Comparison of ENCODE assay signal across 10 cellular contexts in genomic region chr12:9378430-9378835, GRCh38.
DNase-seq lines count a peak whose midpoint lies in the region; ATAC-seq, FAIRE-seq and TF ChIP-seq lines count a peak whose summit lies in the region.
"Had no signal": no experiment of that assay in that cellular context is flagged by ENCODE, and none has a peak within 500 bp of the region (broad histone marks: within the 10 kb centered on the region; RNA-seq: fewer than 3 reads in every experiment).

No MANE protein-coding gene starts in this region.

- H3K4me2 ChIP-seq in HepG2 (ENCODE audit: low read depth, low read length), result no peak overlapping the region

- no peak overlapping the region for H3K4me3 ChIP-seq in astrocyte of the cerebellum (ENCODE audit: low read depth, low read length)
- no peak overlapping the region for H3K4me3 ChIP-seq in HepG2 (replicated peaks in 1 of 3; ENCODE audit: insufficient read depth in 1 of 3, low read depth in 2 of 3, low read length in 3 of 3)

- H3K9me3 Mint-ChIP-seq in activated T-helper 2 cell treated with anti-CD3 and anti-CD28 coated beads, Interferon-gamma antibody, Interleukin-2, Interleukin-4, amounts not matched to agents 10 μg/mL and 5 μg/mL and 100 μg/mL, durations not matched to agents 14 hours and 24 hours and 36 hours, result no peaks in the 10 kb centered on the region

- H3K4me3 Mint-ChIP-seq in activated T-helper 2 cell treated with anti-CD3 and anti-CD28 coated beads, Interferon-gamma antibody, Interleukin-2, Interleukin-4, amounts not matched to agents 10 μg/mL and 5 μg/mL and 100 μg/mL, durations not matched to agents 14 hours and 24 hours and 36 hours (ENCODE audit: low read depth), result no peak overlapping the region

- DNase-seq in DMS53 treated with DMSO at 0.1 percent for 48 hours (lab: John Stamatoyannopoulos, UW; ENCODE audit: unreplicated experiment) (peak; percentile 40), HPDE6-E6E7 (ENCODE audit: extremely low spot score) (peak; percentile 77), astrocyte of the cerebellum (ENCODE audit: low read depth) (no peak), HepG2 (ENCODE audit: low spot score) (peak; percentile 50), NCI-H2029 (lab: John Stamatoyannopoulos, UW) (no peak), mesenteric fat pad (ENCODE audit: low spot score) (no peak)
- no peak for DNase-seq in activated T-helper 2 cell treated with anti-CD3 and anti-CD28 coated beads, Interferon-gamma antibody, Interleukin-2, Interleukin-4, amounts not matched to agents 10 μg/mL and 5 μg/mL and 100 μg/mL, durations not matched to agents 14 hours and 24 hours and 36 hours (ENCODE audit: low spot score)
- DNase-seq: substantia nigra had no signal

- no TSS peak for BruUV-seq in HepG2 (replicated peaks; lab: Mats Ljungman, UMichigan)

- H3K27me3 Mint-ChIP-seq in activated T-helper 2 cell treated with anti-CD3 and anti-CD28 coated beads, Interferon-gamma antibody, Interleukin-2, Interleukin-4, amounts not matched to agents 10 μg/mL and 5 μg/mL and 100 μg/mL, durations not matched to agents 14 hours and 24 hours and 36 hours (ENCODE audit: low read depth), result peaks cover 18% of the 10 kb centered on the region

- H4K20me1 ChIP-seq in HepG2 (ENCODE audit: insufficient read depth, low read length), result no peaks in the 10 kb centered on the region

- no peak overlapping the region for H3K27ac ChIP-seq in HepG2 (ENCODE audit: extremely low read length, insufficient read depth, low read length)

- CTCF ChIA-PET in HepG2 (lab: Yijun Ruan, JAX; ENCODE audit: low intra/inter-chr PET ratio, low total read pairs), result interaction anchor here (1.3 to 1.9 kb wide), 2 partner anchors 47 to 91 kb away, joined by 4 read pairs; no protein-coding TSS in a partner anchor

- TF ChIP-seq CTCF in astrocyte of the cerebellum (IDR thresholded peaks at IDR 0.05; ENCODE audit: low read depth, low read length, missing control alignments), result peak; percentile 36
- peak; percentile 84 for TF ChIP-seq CTCF in HepG2 (CRISPR knock-in tag; IDR thresholded peaks at IDR 0.05)

- H3K9me3 ChIP-seq in HepG2 (ENCODE audit: low read length), result no peaks in the 10 kb centered on the region

- peak; percentile 87 for FAIRE-seq in HepG2 (lab: Jason Lieb, UNC)
- FAIRE-seq: TTC549 had no signal

- peak; percentile 65 for TF ChIP-seq RAD21 in HepG2 (CRISPR knock-in tag; IDR thresholded peaks at IDR 0.05)

- H3K9ac ChIP-seq in HepG2 (ENCODE audit: insufficient read depth, low read depth, low read length), result no peak overlapping the region

- WGBS in HepG2 (ENCODE audit: low lambda C conversion rate), result 30% methylated on average over 6 of the region's 6 CpGs

- H3K36me3 ChIP-seq in HepG2 (replicated peaks in 1 of 2; ENCODE audit: control insufficient read depth in 1 of 2, insufficient read depth in 2 of 2, low read length in 2 of 2), result no peaks in the 10 kb centered on the region

- no peak for TF ChIP-seq POLR2A in HepG2 (IDR thresholded peaks at IDR 0.05; ENCODE audit: insufficient read depth in 1 of 2, low read depth in 2 of 2, low read length in 2 of 2)

- no peak overlapping the region for H3K27ac Mint-ChIP-seq in activated T-helper 2 cell treated with anti-CD3 and anti-CD28 coated beads, Interferon-gamma antibody, Interleukin-2, Interleukin-4, amounts not matched to agents 10 μg/mL and 5 μg/mL and 100 μg/mL, durations not matched to agents 14 hours and 24 hours and 36 hours

- intact Hi-C loops in HepG2 (cut with micrococcal nuclease; ENCODE audit: unreplicated experiment), result loop anchor here (1.0 to 5.0 kb wide), 2 partner anchors 91 to 329 kb away; no protein-coding TSS in a partner anchor
- intact Hi-C loops in activated T-helper 2 cell treated with anti-CD3 and anti-CD28 coated beads, Interferon-gamma antibody, Interleukin-2, Interleukin-4, amounts not matched to agents 10 μg/mL and 5 μg/mL and 100 μg/mL, durations not matched to agents 14 hours and 24 hours and 36 hours (cut with micrococcal nuclease), result no loop called here

- H2AFZ ChIP-seq in HepG2 (ENCODE audit: low read length), result no peak overlapping the region

- in situ Hi-C loops in astrocyte of the cerebellum (cut with HindIII; ENCODE audit: low sequenced_read_pairs), result no loop called here
- in situ Hi-C loops in HepG2 (cut with HindIII; ENCODE audit: extremely low pct_ligation_motif_present, low pct_unique_long_range_greater_than_20kb), result loop anchor here (10.0 kb wide), 1 partner anchor 54 kb away; no protein-coding TSS in a partner anchor

- POLR2A ChIA-PET in HepG2 (lab: Yijun Ruan, JAX), result interaction anchor here (1.0 to 1.2 kb wide), 3 partner anchors 10 to 91 kb away, joined by 3 to 4 read pairs (median 4); no protein-coding TSS in a partner anchor

- H3K79me2 ChIP-seq in HepG2 (ENCODE audit: insufficient read depth, low read length), result no peaks in the 10 kb centered on the region

- TF ChIP-seq EP300 in HepG2 (IDR thresholded peaks at IDR 0.05; ENCODE audit: low read depth in 2 of 2, low read length in 2 of 2) (no peak), HepG2 (CRISPR knock-in tag; IDR thresholded peaks at IDR 0.05; ENCODE audit: borderline replicate concordance) (no peak)

- peaks cover 35% of the 10 kb centered on the region for H3K4me1 ChIP-seq in HepG2 (ENCODE audit: insufficient read depth, low read length)

- no peaks in the 10 kb centered on the region for H3K4me1 Mint-ChIP-seq in activated T-helper 2 cell treated with anti-CD3 and anti-CD28 coated beads, Interferon-gamma antibody, Interleukin-2, Interleukin-4, amounts not matched to agents 10 μg/mL and 5 μg/mL and 100 μg/mL, durations not matched to agents 14 hours and 24 hours and 36 hours (ENCODE audit: low read depth)

- ATAC-seq in HepG2, result peak; percentile 95
- no peak for ATAC-seq in HG03354 (IDR thresholded peaks at IDR 0.05; ENCODE audit: poor library complexity, severe bottlenecking, unreplicated experiment)

- H3K27me3 ChIP-seq in HepG2 (ENCODE audit: control insufficient read depth in 1 of 2, insufficient read depth in 2 of 2, low read length in 2 of 2), result no peaks in the 10 kb centered on the region

- H3K36me3 Mint-ChIP-seq in activated T-helper 2 cell treated with anti-CD3 and anti-CD28 coated beads, Interferon-gamma antibody, Interleukin-2, Interleukin-4, amounts not matched to agents 10 μg/mL and 5 μg/mL and 100 μg/mL, durations not matched to agents 14 hours and 24 hours and 36 hours (ENCODE audit: low read depth), result no peaks in the 10 kb centered on the region

TF ChIP-seq in HepG2, 621 proteins besides CTCF, POLR2A, EP300 and RAD21 (continues in another document):
- TF ChIP-seq ZNF20 (CRISPR knock-in tag; IDR thresholded peaks at IDR 0.05) (no peak), RBM22 (optimal IDR thresholded peaks at IDR 0.05; ENCODE audit: low read length) (no peak), ERF (CRISPR knock-in tag; IDR thresholded peaks at IDR 0.05) (no peak), PRDM10 (CRISPR knock-in tag; IDR thresholded peaks at IDR 0.05; ENCODE audit: low read depth) (no peak), ZNF207 (IDR thresholded peaks at IDR 0.05; ENCODE audit: borderline replicate concordance) (no peak), ZFP62 (CRISPR knock-in tag; IDR thresholded peaks at IDR 0.05) (no peak), GZF1 (CRISPR knock-in tag; IDR thresholded peaks at IDR 0.05) (no peak), SMC3 (IDR thresholded peaks at IDR 0.05; ENCODE audit: low read length) (peak; percentile 71; the same call in 1 of the 2 replicates), ZFY (CRISPR knock-in tag; IDR thresholded peaks at IDR 0.05) (no peak), ZNF598 (CRISPR knock-in tag; IDR thresholded peaks at IDR 0.05; ENCODE audit: borderline replicate concordance) (no peak), KLF13 (CRISPR knock-in tag; IDR thresholded peaks at IDR 0.05) (no peak), ZKSCAN5 (CRISPR knock-in tag; IDR thresholded peaks at IDR 0.05) (no peak), ZNF350 (CRISPR knock-in tag; IDR thresholded peaks at IDR 0.05; ENCODE audit: borderline replicate concordance, low read depth) (no peak), CEBPG (CRISPR knock-in tag; IDR thresholded peaks at IDR 0.05) (0 out of 2 replicates have a peak, but pooled peaks have one; percentile 17), SP140L (CRISPR knock-in tag; IDR thresholded peaks at IDR 0.05; ENCODE audit: borderline replicate concordance) (no peak), ZNF670 (CRISPR knock-in tag; IDR thresholded peaks at IDR 0.05; ENCODE audit: borderline replicate concordance) (no peak)

Comparison
In these comparisons a context has a peak if more than half of its experiments do, and no peak if none do; other contexts are left out.
1. DNase-seq: peak in DMS53 treated with DMSO at 0.1 percent for 48 hours (single experiment), HPDE6-E6E7 (single experiment) and HepG2 (single experiment); none in astrocyte of the cerebellum (single experiment), NCI-H2029 (single experiment), mesenteric fat pad (single experiment) and activated T-helper 2 cell treated with anti-CD3 and anti-CD28 coated beads, Interferon-gamma antibody, Interleukin-2, Interleukin-4, amounts not matched to agents 10 μg/mL and 5 μg/mL and 100 μg/mL, durations not matched to agents 14 hours and 24 hours and 36 hours (single experiment).